18 cellular contexts compared by ENCODE assay signal in the genomic region with DNA sequence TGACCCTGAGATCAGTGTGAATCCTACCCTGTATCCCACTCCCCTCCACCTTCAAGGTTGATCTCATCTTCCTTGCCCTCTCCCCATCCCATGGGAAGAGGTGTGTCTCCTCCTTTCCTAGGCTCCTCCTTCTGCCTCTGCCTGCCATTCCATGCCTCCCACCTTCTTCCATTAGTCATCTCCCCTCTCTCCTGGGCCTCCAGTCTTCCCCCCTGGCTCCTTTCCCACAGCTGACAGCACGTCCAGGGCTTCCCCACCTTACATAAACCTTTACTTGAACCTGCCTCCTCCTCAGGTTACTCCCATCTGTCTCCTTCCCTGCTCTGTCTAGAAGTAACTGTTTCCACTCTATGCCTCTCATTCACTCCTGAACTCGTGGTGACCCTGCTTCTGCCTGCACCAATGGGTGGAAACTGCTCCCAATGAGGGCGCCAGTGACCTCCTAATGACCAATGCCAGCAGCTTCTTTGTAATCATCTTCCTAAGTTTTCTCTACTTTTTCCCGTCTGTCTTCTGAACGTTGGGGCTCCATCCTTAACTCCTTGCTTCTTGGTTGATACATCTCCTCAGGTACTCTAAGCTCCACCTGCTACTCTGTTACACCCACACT.
DNase-seq lines count a peak whose midpoint lies in the region; ATAC-seq and TF ChIP-seq lines count a peak whose summit lies in the region.
"Had no signal": no experiment of that assay in that cellular context is flagged by ENCODE, and none has a peak within 500 bp of the region (broad histone marks: within the 10 kb centered on the region; RNA-seq: fewer than 3 reads in every experiment).

No MANE protein-coding gene starts in this region.

- peaks cover 27% of the 10 kb centered on the region for H3K4me1 Mint-ChIP-seq in HFFc6 (ENCODE audit: low read depth)
- H3K4me1 Mint-ChIP-seq: naive B cell had no signal

- no peaks in the 10 kb centered on the region for H3K9me3 Mint-ChIP-seq in HFFc6
- H3K9me3 Mint-ChIP-seq: activated naive CD4-positive, alpha-beta T cell treated with anti-CD3 and anti-CD28 coated beads, Interleukin-2, amount 50 U/mL, for 72 hours; naive B cell had no signal

- DNase-seq in HFFc6, result no peak
- peak; percentile 35 for DNase-seq in SK-N-DZ (ENCODE audit: low spot score)
- DNase-seq in foreskin fibroblast, result peak; percentile 20 to 53
- peak; percentile 66 for DNase-seq in renal cortical epithelial cell (ENCODE audit: low read depth)
- DNase-seq in SHP77 (lab: John Stamatoyannopoulos, UW), result no peak
- no peak for DNase-seq in activated CD8-positive, alpha-beta memory T cell treated with anti-CD3 and anti-CD28 coated beads for 24 hours
- DNase-seq in DMS153 treated with DMSO at 0.1 percent for 48 hours (lab: John Stamatoyannopoulos, UW; ENCODE audit: unreplicated experiment), result no peak
- DNase-seq: activated CD4-positive, CD25-positive, alpha-beta regulatory T cell treated with anti-CD3 and anti-CD28 coated beads, Interleukin-2, amount 50 U/mL, for 72 hours; activated CD8-positive, alpha-beta memory T cell treated with anti-CD3 and anti-CD28 coated beads, Interleukin-2, amount 50 U/mL, for 4 hours; heart left ventricle; naive B cell; retina; stimulated activated CD4-positive, alpha-beta T cell treated with anti-CD3 and anti-CD28 coated beads, Interleukin-4, amount 100 ng/mL, for 1 hour; transverse colon had no signal

- H3K4me3 ChIP-seq in foreskin fibroblast (ENCODE audit: low read depth in 1 of 2, low read length in 2 of 2), result no peak overlapping the region
- H3K4me3 ChIP-seq: BLaER1 treated with 17β-estradiol and CSF1 and Interleukin-3, amounts not matched to agents 10 nM and 100 nM; GM12878; heart left ventricle; transverse colon had no signal

- H3K27ac Mint-ChIP-seq in HFFc6, result peak overlapping the region; percentile 40
- H3K27ac Mint-ChIP-seq: activated naive CD4-positive, alpha-beta T cell treated with anti-CD3 and anti-CD28 coated beads, Interleukin-2, amount 50 U/mL, for 72 hours had no signal

- no peaks in the 10 kb centered on the region for H3K27me3 Mint-ChIP-seq in HFFc6 (ENCODE audit: insufficient read depth)

- TF ChIP-seq CTCF in HFFc6 (IDR thresholded peaks at IDR 0.05) (no peak), foreskin fibroblast (IDR thresholded peaks at IDR 0.05; ENCODE audit: low read depth, low read length) (no peak)

- no peak for ATAC-seq in HG03135 (IDR thresholded peaks at IDR 0.05; ENCODE audit: unreplicated experiment)
- ATAC-seq: activated naive CD4-positive, alpha-beta T cell treated with anti-CD3 and anti-CD28 coated beads, Interleukin-2, amount 50 U/mL, for 72 hours; GM12878 had no signal

- H3K36me3 Mint-ChIP-seq in HFFc6 (ENCODE audit: low read depth), result no peaks in the 10 kb centered on the region
- H3K36me3 Mint-ChIP-seq: activated naive CD4-positive, alpha-beta T cell treated with anti-CD3 and anti-CD28 coated beads, Interleukin-2, amount 50 U/mL, for 72 hours; naive B cell had no signal

- peak overlapping the region; percentile 11 for H3K4me3 Mint-ChIP-seq in HFFc6
- H3K4me3 Mint-ChIP-seq: naive B cell had no signal

Comparison
In these comparisons a context has a peak if more than half of its experiments do, and no peak if none do; other contexts are left out.
1. DNase-seq: peak in SK-N-DZ (single experiment), foreskin fibroblast (2 of 2) and renal cortical epithelial cell (single experiment); none in HFFc6 (single experiment), SHP77 (0 of 2), activated CD8-positive, alpha-beta memory T cell treated with anti-CD3 and anti-CD28 coated beads for 24 hours (single experiment) and DMS153 treated with DMSO at 0.1 percent for 48 hours (single experiment).